Comparison of ENCODE assay signal across 11 cellular contexts in genomic region chr12:11823043-11823442, GRCh38.
DNase-seq lines count a peak whose midpoint lies in the region; TF ChIP-seq lines count a peak whose summit lies in the region.
"Had no signal": no experiment of that assay in that cellular context is flagged by ENCODE, and none has a peak within 500 bp of the region (broad histone marks: within the 10 kb centered on the region; RNA-seq: fewer than 3 reads in every experiment).

No MANE protein-coding gene starts in this region.

- no peak overlapping the region for H3K27ac Mint-ChIP-seq in neural progenitor cell

- TF ChIP-seq CTCF in colonic mucosa (IDR thresholded peaks at IDR 0.05) (no peak), neural progenitor cell (IDR thresholded peaks at IDR 0.05) (no peak), coronary artery (IDR thresholded peaks at IDR 0.05) (no peak)

- peaks cover 13% of the 10 kb centered on the region for H3K9me3 ChIP-seq in BLaER1
- H3K9me3 ChIP-seq in KOPT-K1 (ENCODE audit: insufficient read depth, low read length, poor library complexity, severe bottlenecking): no peaks in the 10 kb centered on the region
- H3K9me3 ChIP-seq in colonic mucosa: no peaks in the 10 kb centered on the region
- H3K9me3 ChIP-seq in neural progenitor cell (ENCODE audit: low read depth): no peaks in the 10 kb centered on the region

- H3K4me1 ChIP-seq in BLaER1 (peaks cover 56% of the 10 kb centered on the region), colonic mucosa (peaks cover 7% of the 10 kb centered on the region), neural progenitor cell (peaks cover 76% of the 10 kb centered on the region)

- H3K36me3 ChIP-seq in BLaER1 (peaks cover 69% of the 10 kb centered on the region), KOPT-K1 (ENCODE audit: insufficient read depth, low read length) (peaks cover 26% of the 10 kb centered on the region; the same call in 1 of the 2 replicates), colonic mucosa (no peaks in the 10 kb centered on the region), neural progenitor cell (no peaks in the 10 kb centered on the region)

- peaks cover 45% of the 10 kb centered on the region for H3F3A ChIP-seq in neural progenitor cell (ENCODE audit: low read depth)

- no peaks in the 10 kb centered on the region for H3K9me3 Mint-ChIP-seq in neural progenitor cell

- no peak overlapping the region for H2AFZ ChIP-seq in neural progenitor cell (replicated peaks)

- DNase-seq in colonic mucosa: no peak
- no peak for DNase-seq in neural progenitor cell (ENCODE audit: low spot score)
- no peak for DNase-seq in SIG-M5 treated with dmso at 0.1 percent for 504 hours (lab: John Stamatoyannopoulos, UW; ENCODE audit: unreplicated experiment)
- no peak for DNase-seq in stimulated activated CD4-positive, alpha-beta T cell treated with anti-CD3 and anti-CD28 coated beads, Interleukin-2, amount 100 ng/mL, for 24 hours
- DNase-seq in DMS153 (lab: John Stamatoyannopoulos, UW): no peak
- DNase-seq in coronary artery (ENCODE audit: low spot score): no peak
- DNase-seq: cortex of kidney, kidney, NCI-H187 treated with DMSO at 0.1 percent for 48 hours had no signal

- H4K20me1 ChIP-seq in BLaER1 (no peaks in the 10 kb centered on the region), neural progenitor cell (ENCODE audit: low read depth) (no peaks in the 10 kb centered on the region)

- H3K27me3 Mint-ChIP-seq in neural progenitor cell (ENCODE audit: insufficient read depth, low read depth): no peaks in the 10 kb centered on the region

- H3K4me1 Mint-ChIP-seq in neural progenitor cell: peaks cover 36% of the 10 kb centered on the region

- H3K27ac ChIP-seq in BLaER1 (no peak overlapping the region; the same call in 1 of the 2 replicates), KOPT-K1 (ENCODE audit: low read depth, low read length, poor library complexity, severe bottlenecking) (peak overlapping the region; percentile 43), colonic mucosa (peak overlapping the region; percentile 44), neural progenitor cell (peak overlapping the region; percentile 83), coronary artery (peak overlapping the region in 1 of 2 donors; percentile 47)

- H3K4me3 ChIP-seq in BLaER1 (no peak overlapping the region), colonic mucosa (no peak overlapping the region), neural progenitor cell (no peak overlapping the region), coronary artery (no peak overlapping the region)

- H3K4me2 ChIP-seq in BLaER1 (peak overlapping the region; percentile 76), neural progenitor cell (peak overlapping the region; percentile 41)

- H3K36me3 Mint-ChIP-seq in neural progenitor cell: peaks cover 1% of the 10 kb centered on the region

- intact Hi-C loops in colonic mucosa (cut with DNase I): no loop called here

- no peaks in the 10 kb centered on the region for H3K27me3 ChIP-seq in BLaER1
- no peaks in the 10 kb centered on the region for H3K27me3 ChIP-seq in colonic mucosa
- no peaks in the 10 kb centered on the region for H3K27me3 ChIP-seq in neural progenitor cell

- H3K79me2 ChIP-seq in neural progenitor cell (ENCODE audit: low read depth): no peaks in the 10 kb centered on the region

- H3K9ac ChIP-seq in BLaER1 (no peak overlapping the region), colonic mucosa (ENCODE audit: low read depth in 2 of 2, low read length in 2 of 2) (no peak overlapping the region), neural progenitor cell (no peak overlapping the region)

- no peak overlapping the region for H3K4me3 Mint-ChIP-seq in neural progenitor cell
